8 cellular contexts compared by ENCODE assay signal in genomic region chr17:44522883-44523671, GRCh38. TPM values are rescaled to one million over a fixed set of nuclear protein-coding genes. Genes with fewer than 3 reads are reported as not detected.
DNase-seq lines count a peak whose midpoint lies in the region; ATAC-seq and TF ChIP-seq lines count a peak whose summit lies in the region.

No MANE protein-coding gene starts in this region.

- H3K27ac ChIP-seq in AG04450 (ENCODE audit: low read depth, low read length), result no peak overlapping the region
- no peak overlapping the region for H3K27ac ChIP-seq in GM23338 (ENCODE audit: low read depth)
- H3K27ac ChIP-seq in OCI-LY7 (ENCODE audit: low read depth, low read length, poor library complexity, severe bottlenecking), result no peak overlapping the region

- no peak for DNase-seq in AG04450 (ENCODE audit: low read depth, low spot score)
- peak; percentile 94 for DNase-seq in GM23338 (ENCODE audit: low spot score)
- DNase-seq in OCI-LY7 (ENCODE audit: low spot score), result peak; percentile 75
- peak; percentile 55 for DNase-seq in activated T-helper 2 cell treated with anti-CD3 and anti-CD28 coated beads, Interferon-gamma antibody, Interleukin-2, Interleukin-4, amounts not matched to agents 10 μg/mL and 5 μg/mL and 100 μg/mL, durations not matched to agents 14 hours and 24 hours and 36 hours (ENCODE audit: low spot score)
- peak; percentile 81 for DNase-seq in Right ventricle myocardium superior
- DNase-seq in stimulated activated CD4-positive, alpha-beta T cell treated with anti-CD3 and anti-CD28 coated beads, Interleukin-12 subunit alpha, Interleukin-12 subunit beta, amount 100 ng/mL, for 4 hours, result peak; percentile 51

- H3K4me1 Mint-ChIP-seq in GM23338, result no peaks in the 10 kb centered on the region
- H3K4me1 Mint-ChIP-seq in activated T-helper 2 cell treated with anti-CD3 and anti-CD28 coated beads, Interferon-gamma antibody, Interleukin-2, Interleukin-4, amounts not matched to agents 10 μg/mL and 5 μg/mL and 100 μg/mL, durations not matched to agents 14 hours and 24 hours and 36 hours (ENCODE audit: low read depth), result peaks cover 3% of the 10 kb centered on the region

- H3K4me3 ChIP-seq in AG04450 (ENCODE audit: low read depth, low read length) (no peak overlapping the region), GM23338 (no peak overlapping the region), OCI-LY7 (ENCODE audit: low read depth, low read length, poor library complexity, severe bottlenecking) (no peak overlapping the region)

- no peaks in the 10 kb centered on the region for H3K27me3 ChIP-seq in AG04450 (ENCODE audit: control insufficient read depth, insufficient read depth, low read length)
- H3K27me3 ChIP-seq in GM23338 (ENCODE audit: insufficient read depth), result no peaks in the 10 kb centered on the region

- no TSS peak for BruUV-seq in OCI-LY7 (replicated peaks; lab: Mats Ljungman, UMichigan)

- H3F3A ChIP-seq in GM23338 (replicated peaks; ENCODE audit: low read depth), result 0 out of 2 replicates have a peak, but pooled peaks cover 2% of the 10 kb centered on the region

- peaks cover 32% of the 10 kb centered on the region for H3K9me3 Mint-ChIP-seq in GM23338
- peaks cover 7% of the 10 kb centered on the region for H3K9me3 Mint-ChIP-seq in activated T-helper 2 cell treated with anti-CD3 and anti-CD28 coated beads, Interferon-gamma antibody, Interleukin-2, Interleukin-4, amounts not matched to agents 10 μg/mL and 5 μg/mL and 100 μg/mL, durations not matched to agents 14 hours and 24 hours and 36 hours

- ATAC-seq in GM23338, result peak; percentile 100
- peak; percentile 82 for ATAC-seq in Right ventricle myocardium superior (ENCODE audit: poor library complexity)
- no peak for ATAC-seq in GM19395 (IDR thresholded peaks at IDR 0.05; ENCODE audit: unreplicated experiment)
- ATAC-seq in HG03135 (IDR thresholded peaks at IDR 0.05; ENCODE audit: unreplicated experiment), result no peak

- CTCF ChIA-PET in AG04450 (lab: Charles Lee) (interaction anchor here (0.6 to 4.4 kb wide), 44 partner anchors 8 to 313 kb away, joined by 3 to 62 read pairs (median 3); partner anchors contain the start of genes FAM171A2, GRN, MEIOC and SLC25A39), OCI-LY7 (lab: Charles Lee; ENCODE audit: unreplicated experiment) (interaction anchor here (1.0 kb wide), 1 partner anchor 10 kb away, joined by 4 read pairs; no protein-coding TSS in a partner anchor)

- H3K9me3 ChIP-seq in AG04450 (ENCODE audit: control insufficient read depth, insufficient read depth, low read length), result peaks cover 5% of the 10 kb centered on the region; the same call in 1 of the 2 replicates
- peaks cover 9% of the 10 kb centered on the region for H3K9me3 ChIP-seq in OCI-LY7 (ENCODE audit: low read length)

- H3K4me1 ChIP-seq in GM23338 (ENCODE audit: insufficient read depth), result no peaks in the 10 kb centered on the region
- peaks cover 7% of the 10 kb centered on the region for H3K4me1 ChIP-seq in OCI-LY7 (ENCODE audit: insufficient read depth, low read length, poor library complexity, severe bottlenecking)

- no peak overlapping the region for H3K27ac Mint-ChIP-seq in GM23338
- H3K27ac Mint-ChIP-seq in activated T-helper 2 cell treated with anti-CD3 and anti-CD28 coated beads, Interferon-gamma antibody, Interleukin-2, Interleukin-4, amounts not matched to agents 10 μg/mL and 5 μg/mL and 100 μg/mL, durations not matched to agents 14 hours and 24 hours and 36 hours, result no peak overlapping the region

- no peaks in the 10 kb centered on the region for H3K27me3 Mint-ChIP-seq in GM23338 (ENCODE audit: insufficient read depth, low read depth, poor library complexity)
- peaks cover 16% of the 10 kb centered on the region for H3K27me3 Mint-ChIP-seq in activated T-helper 2 cell treated with anti-CD3 and anti-CD28 coated beads, Interferon-gamma antibody, Interleukin-2, Interleukin-4, amounts not matched to agents 10 μg/mL and 5 μg/mL and 100 μg/mL, durations not matched to agents 14 hours and 24 hours and 36 hours (ENCODE audit: low read depth)

- H3K4me2 ChIP-seq in GM23338 (no peak overlapping the region), OCI-LY7 (ENCODE audit: low read length) (peak overlapping the region; percentile 41)

- peak overlapping the region; percentile 94 for H2AFZ ChIP-seq in GM23338
- H2AFZ ChIP-seq in OCI-LY7 (ENCODE audit: low read length), result peak overlapping the region; percentile 90

- intact Hi-C loops in OCI-LY7 (cut with micrococcal nuclease; ENCODE audit: unreplicated experiment), result loop anchor here (1.0 kb wide), 1 partner anchor 123 kb away; no protein-coding TSS in a partner anchor
- intact Hi-C loops in activated T-helper 2 cell treated with anti-CD3 and anti-CD28 coated beads, Interferon-gamma antibody, Interleukin-2, Interleukin-4, amounts not matched to agents 10 μg/mL and 5 μg/mL and 100 μg/mL, durations not matched to agents 14 hours and 24 hours and 36 hours (cut with micrococcal nuclease), result loop anchor here (1.0 kb wide), 1 partner anchor 123 kb away; no protein-coding TSS in a partner anchor
- intact Hi-C loops in Right ventricle myocardium superior (cut with DNase I), result loop anchor here (5.0 kb wide), 1 partner anchor 126 kb away; no protein-coding TSS in a partner anchor

- H3K36me3 ChIP-seq in GM23338 (ENCODE audit: insufficient read depth), result no peaks in the 10 kb centered on the region
- H3K36me3 ChIP-seq in OCI-LY7 (ENCODE audit: insufficient read depth, low read length), result no peaks in the 10 kb centered on the region

- H3K79me2 ChIP-seq in GM23338 (replicated peaks; ENCODE audit: insufficient read depth) (no peaks in the 10 kb centered on the region), OCI-LY7 (ENCODE audit: insufficient read depth, low read depth, low read length) (no peaks in the 10 kb centered on the region)

- TF ChIP-seq CTCF in AG04450 (IDR thresholded peaks at IDR 0.05; ENCODE audit: low read depth, low read length), result peak; percentile 70
- peak; percentile 75 to 95 for TF ChIP-seq CTCF in GM23338 (conservative IDR thresholded peaks at IDR 0.05; ENCODE audit: low read depth in 2 of 2)
- peak; percentile 82 for TF ChIP-seq CTCF in OCI-LY7 (conservative IDR thresholded peaks at IDR 0.05; ENCODE audit: low read length)

- no peaks in the 10 kb centered on the region for H3K9me2 ChIP-seq in GM23338 (ENCODE audit: insufficient read depth)
- H3K9me2 ChIP-seq in OCI-LY7 (ENCODE audit: insufficient read depth, low read length), result no peaks in the 10 kb centered on the region

- H3K4me3 Mint-ChIP-seq in GM23338, result no peak overlapping the region
- no peak overlapping the region for H3K4me3 Mint-ChIP-seq in activated T-helper 2 cell treated with anti-CD3 and anti-CD28 coated beads, Interferon-gamma antibody, Interleukin-2, Interleukin-4, amounts not matched to agents 10 μg/mL and 5 μg/mL and 100 μg/mL, durations not matched to agents 14 hours and 24 hours and 36 hours (ENCODE audit: low read depth)

- POLR2A ChIA-PET in AG04450 (lab: Yijun Ruan, JAX) (interaction anchor here (0.6 to 1.2 kb wide), 2 partner anchors 20 to 118 kb away, joined by 4 to 5 read pairs; partner anchors contain the start of gene GPATCH8), OCI-LY7 (lab: Charles Lee) (interaction anchor here (0.8 to 1.2 kb wide), 2 partner anchors 16 to 92 kb away, joined by 3 to 5 read pairs; no protein-coding TSS in a partner anchor)

- H4K20me1 ChIP-seq in GM23338 (replicated peaks; ENCODE audit: insufficient read depth) (no peaks in the 10 kb centered on the region), OCI-LY7 (ENCODE audit: insufficient read depth, low read length) (no peaks in the 10 kb centered on the region)

- peaks cover 14% of the 10 kb centered on the region for H3K36me3 Mint-ChIP-seq in GM23338 (ENCODE audit: low read depth)
- H3K36me3 Mint-ChIP-seq in activated T-helper 2 cell treated with anti-CD3 and anti-CD28 coated beads, Interferon-gamma antibody, Interleukin-2, Interleukin-4, amounts not matched to agents 10 μg/mL and 5 μg/mL and 100 μg/mL, durations not matched to agents 14 hours and 24 hours and 36 hours (ENCODE audit: low read depth), result no peaks in the 10 kb centered on the region

TF ChIP-seq in GM23338, 12 proteins besides CTCF, POLR2A, EP300 and RAD21 (continues in another document):
- TF ChIP-seq ZNF114 (CRISPR knock-in tag; IDR thresholded peaks at IDR 0.05) (no peak), STAT1 (IDR thresholded peaks at IDR 0.05; ENCODE audit: unreplicated experiment) (no peak), POLR2AphosphoS5 (IDR thresholded peaks at IDR 0.05; ENCODE audit: low read depth) (no peak), JUNB (IDR thresholded peaks at IDR 0.05; ENCODE audit: unreplicated experiment) (no peak), NANOG (IDR thresholded peaks at IDR 0.05; ENCODE audit: borderline replicate concordance) (no peak), EZH2phosphoT487 (IDR thresholded peaks at IDR 0.05; ENCODE audit: unreplicated experiment) (no peak), ZNF331 (CRISPR knock-in tag; IDR thresholded peaks at IDR 0.05; ENCODE audit: low read depth) (no peak), EZH2 (IDR thresholded peaks at IDR 0.05; ENCODE audit: low read depth, unreplicated experiment) (no peak), CREB1 (CRISPR knock-in tag; IDR thresholded peaks at IDR 0.05; ENCODE audit: low read depth) (no peak)

RNA-seq across cellular contexts. Expression of gene GPATCH8, which starts 19.9 kb away (rescaled TPM):
- polyA plus RNA-seq in AG04450 (2011; rRNA removed) (16.3 and 16.4 TPM in 2 replicates), GM23338 (2016; fragmentation: Nextera tagmentation; extraction: Ambion mirVana) (59.7 and 76.5 TPM in 2 replicates)
- polyA minus RNA-seq in AG04450 (2011; rRNA and poly(A)+ RNA removed), result 22.0 and 26.6 TPM in 2 replicates
- total RNA-seq in GM23338 (2014; rRNA removed; shearing (Covaris generic)), result 44.4 and 52.2 TPM in 2 replicates
- 24.5 and 24.7 TPM in 2 replicates for total RNA-seq in OCI-LY7 (2014; rRNA removed; shearing (Covaris generic))
- total RNA-seq in OCI-LY7 (2022) (59.1 and 61.1 TPM in 2 replicates), Right ventricle myocardium superior (17.9 TPM)
- 44.7 and 49.6 TPM in 2 replicates for total RNA-seq in activated T-helper 2 cell treated with anti-CD3 and anti-CD28 coated beads, Interferon-gamma antibody, Interleukin-2, Interleukin-4, amounts not matched to agents 10 μg/mL and 5 μg/mL and 100 μg/mL, durations not matched to agents 14 hours and 24 hours and 36 hours

RNA-seq across cellular contexts. Expression of gene FZD2, which starts 34.2 kb away (rescaled TPM):
- polyA plus RNA-seq in AG04450 (2011; rRNA removed), result 49.4 and 73.4 TPM in 2 replicates
- 78.2 and 94.9 TPM in 2 replicates for polyA minus RNA-seq in AG04450 (2011; rRNA and poly(A)+ RNA removed)
- total RNA-seq in GM23338 (2014; rRNA removed; shearing (Covaris generic)), result 7.6 and 14.8 TPM in 2 replicates
- polyA plus RNA-seq in GM23338 (2016; fragmentation: Nextera tagmentation; extraction: Ambion mirVana), result 6.1 and 6.2 TPM in 2 replicates
- total RNA-seq in OCI-LY7 (2014; rRNA removed; shearing (Covaris generic)), result 3.7 and 4.4 TPM in 2 replicates
- 9.2 and 10.9 TPM in 2 replicates for total RNA-seq in OCI-LY7 (2022)
- 0.53 and 0.57 TPM in 2 replicates for total RNA-seq in activated T-helper 2 cell treated with anti-CD3 and anti-CD28 coated beads, Interferon-gamma antibody, Interleukin-2, Interleukin-4, amounts not matched to agents 10 μg/mL and 5 μg/mL and 100 μg/mL, durations not matched to agents 14 hours and 24 hours and 36 hours
- total RNA-seq in Right ventricle myocardium superior, result 2.6 TPM

Comparison
In these comparisons a context has a peak if more than half of its experiments do, and no peak if none do; other contexts are left out.
1. ATAC-seq: peak in GM23338 (single experiment) and Right ventricle myocardium superior (single experiment); none in GM19395 (single experiment) and HG03135 (single experiment).
2. Peak in every context shown above with its lines, with median percentiles within 50 percentile points of each other: CTCF ChIP-seq.